Comparison of ENCODE assay signal across 16 cellular contexts in the genomic region with DNA sequence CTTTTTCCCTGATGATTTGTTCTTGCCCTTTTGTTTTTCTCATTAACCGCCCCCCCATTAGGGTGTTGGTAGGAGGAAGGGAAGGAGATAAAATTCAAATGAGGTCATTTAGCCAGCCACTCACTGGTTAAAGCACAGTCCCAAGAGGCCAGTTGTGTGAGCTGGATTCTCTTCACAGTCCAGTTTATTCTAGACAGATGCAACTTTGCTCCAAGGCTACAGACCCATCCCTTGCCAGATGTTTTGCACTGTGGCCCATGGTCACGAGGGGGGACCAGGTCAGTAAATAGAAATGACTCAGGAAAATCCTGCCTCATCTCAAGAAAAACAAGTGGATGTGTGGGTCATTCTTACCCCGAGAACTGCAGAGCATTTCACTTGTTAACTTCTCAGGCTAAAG. TPM values are rescaled to one million over a fixed set of nuclear protein-coding genes. Genes with fewer than 3 reads are reported as not detected.
A peak's percentile ranks its signal among the peaks of the same experiment; 100 is the strongest.
DNase-seq lines count a peak whose midpoint lies in the region; ATAC-seq and TF ChIP-seq lines count a peak whose summit lies in the region.
"Had no signal": no experiment of that assay in that cellular context is flagged by ENCODE, and none has a peak within 500 bp of the region (broad histone marks: within the 10 kb centered on the region; RNA-seq: fewer than 3 reads in every experiment).

No MANE protein-coding gene starts in this region.

- POLR2A ChIA-PET in naive thymus-derived CD4-positive, alpha-beta T cell (lab: Charles Lee), result no interaction called here
- POLR2A ChIA-PET in MCF 10A (lab: Yijun Ruan, JAX), result no interaction called here

- peaks cover 27% of the 10 kb centered on the region for H3K4me1 Mint-ChIP-seq in nephron
- H3K4me1 Mint-ChIP-seq in naive thymus-derived CD4-positive, alpha-beta T cell, result peaks cover 0 to 3% (median 0%) of the 10 kb centered on the region in 7 donors
- no peaks in the 10 kb centered on the region for H3K4me1 Mint-ChIP-seq in MCF 10A (ENCODE audit: insufficient read depth, unreplicated experiment)
- H3K4me1 Mint-ChIP-seq in activated naive CD8-positive, alpha-beta T cell treated with anti-CD3 and anti-CD28 coated beads, Interleukin-2, amount 50 U/mL, for 24 hours, result peaks cover 6% of the 10 kb centered on the region

- no peak overlapping the region for H3K27ac ChIP-seq in naive thymus-derived CD4-positive, alpha-beta T cell (ENCODE audit: low read depth, low read length)
- H3K27ac ChIP-seq: A549, epithelial cell of prostate, thyroid gland had no signal

- no peaks in the 10 kb centered on the region for H3K9me3 ChIP-seq in naive thymus-derived CD4-positive, alpha-beta T cell (ENCODE audit: control insufficient read depth in 2 of 3, low read length in 3 of 3)
- H3K9me3 ChIP-seq: A549, thyroid gland had no signal

- H3K27me3 Mint-ChIP-seq in nephron (ENCODE audit: low read depth) (peaks cover 3% of the 10 kb centered on the region), MCF 10A (ENCODE audit: insufficient read depth, unreplicated experiment) (no peaks in the 10 kb centered on the region)
- peaks cover 0 to 4% (median 0%) of the 10 kb centered on the region in 5 donors for H3K27me3 Mint-ChIP-seq in naive thymus-derived CD4-positive, alpha-beta T cell
- H3K27me3 Mint-ChIP-seq in activated naive CD8-positive, alpha-beta T cell treated with anti-CD3 and anti-CD28 coated beads, Interleukin-2, amount 50 U/mL, for 24 hours, result no peaks in the 10 kb centered on the region

- DNase-seq in AG08396 (ENCODE audit: low spot score), result peak; percentile 13
- peak; percentile 59 for DNase-seq in fibroblast of pulmonary artery (ENCODE audit: low read depth)
- no peak for DNase-seq in naive thymus-derived CD4-positive, alpha-beta T cell
- no peak for DNase-seq in MCF 10A (ENCODE audit: unreplicated experiment)
- no peak for DNase-seq in activated naive CD8-positive, alpha-beta T cell treated with anti-CD3 and anti-CD28 coated beads, Interleukin-2, amount 50 U/mL, for 24 hours
- DNase-seq in NCI-H82 (lab: John Stamatoyannopoulos, UW), result no peak
- DNase-seq: activated CD4-positive, alpha-beta T cell treated with anti-CD3 and anti-CD28 coated beads for 48 hours; kidney glomerular epithelial cell; T-cell; thyroid gland had no signal

- H3K36me3 Mint-ChIP-seq in nephron (ENCODE audit: low read depth) (no peaks in the 10 kb centered on the region), MCF 10A (ENCODE audit: insufficient read depth, unreplicated experiment) (peaks cover 4% of the 10 kb centered on the region)
- no peaks in the 10 kb centered on the region for H3K36me3 Mint-ChIP-seq in naive thymus-derived CD4-positive, alpha-beta T cell
- H3K36me3 Mint-ChIP-seq in activated naive CD8-positive, alpha-beta T cell treated with anti-CD3 and anti-CD28 coated beads, Interleukin-2, amount 50 U/mL, for 24 hours (ENCODE audit: low read depth), result no peaks in the 10 kb centered on the region
- H3K36me3 Mint-ChIP-seq: natural killer cell treated with Interleukin-12 subunit alpha and Interleukin-12 subunit beta and Interleukin-15 and Interleukin-18, amount 100 ng/mL, for 72 hours; T-cell had no signal

- TF ChIP-seq CTCF in fibroblast of pulmonary artery (IDR thresholded peaks at IDR 0.05; ENCODE audit: low read length, missing control alignments), result no peak
- no peak for TF ChIP-seq CTCF in nephron (IDR thresholded peaks at IDR 0.05; ENCODE audit: unreplicated experiment in 3 of 3)
- TF ChIP-seq CTCF in MCF 10A (IDR thresholded peaks at IDR 0.05; ENCODE audit: unreplicated experiment), result no peak

- H3K27me3 ChIP-seq in naive thymus-derived CD4-positive, alpha-beta T cell (ENCODE audit: control insufficient read depth in 2 of 2, insufficient read depth in 2 of 2, low read length in 2 of 2), result no peaks in the 10 kb centered on the region
- H3K27me3 ChIP-seq: thyroid gland had no signal

- H3K4me3 Mint-ChIP-seq in nephron (no peak overlapping the region), MCF 10A (ENCODE audit: unreplicated experiment) (no peak overlapping the region)
- H3K4me3 Mint-ChIP-seq in naive thymus-derived CD4-positive, alpha-beta T cell, result no peak overlapping the region
- H3K4me3 Mint-ChIP-seq in activated naive CD8-positive, alpha-beta T cell treated with anti-CD3 and anti-CD28 coated beads, Interleukin-2, amount 50 U/mL, for 24 hours, result no peak overlapping the region
- H3K4me3 Mint-ChIP-seq: natural killer cell treated with Interleukin-12 subunit alpha and Interleukin-12 subunit beta and Interleukin-15 and Interleukin-18, amount 100 ng/mL, for 72 hours; T-cell had no signal

- peak; percentile 60 for ATAC-seq in SK-N-SH treated with all-trans-retinoic acid at 6 μM for 48 hours
- ATAC-seq in naive thymus-derived CD4-positive, alpha-beta T cell, result no peak
- ATAC-seq in activated naive CD8-positive, alpha-beta T cell treated with anti-CD3 and anti-CD28 coated beads, Interleukin-2, amount 50 U/mL, for 24 hours, result no peak
- ATAC-seq: A549; natural killer cell treated with Interleukin-12 subunit alpha and Interleukin-12 subunit beta and Interleukin-15 and Interleukin-18, amount 100 ng/mL, for 72 hours; T-cell had no signal

- CTCF ChIA-PET in naive thymus-derived CD4-positive, alpha-beta T cell (lab: Charles Lee), result no interaction called here
- CTCF ChIA-PET in MCF 10A (lab: Yijun Ruan, JAX), result no interaction called here

- no TSS peak for BruUV-seq in MCF 10A (replicated peaks; lab: Mats Ljungman, UMichigan)

- H3K9me3 Mint-ChIP-seq in nephron (no peaks in the 10 kb centered on the region), MCF 10A (ENCODE audit: unreplicated experiment) (no peaks in the 10 kb centered on the region)
- H3K9me3 Mint-ChIP-seq in naive thymus-derived CD4-positive, alpha-beta T cell, result no peaks in the 10 kb centered on the region
- H3K9me3 Mint-ChIP-seq in activated naive CD8-positive, alpha-beta T cell treated with anti-CD3 and anti-CD28 coated beads, Interleukin-2, amount 50 U/mL, for 24 hours, result no peaks in the 10 kb centered on the region
- H3K9me3 Mint-ChIP-seq: natural killer cell treated with Interleukin-12 subunit alpha and Interleukin-12 subunit beta and Interleukin-15 and Interleukin-18, amount 100 ng/mL, for 72 hours; T-cell had no signal

- no peak overlapping the region for H3K4me3 ChIP-seq in fibroblast of pulmonary artery (replicated peaks; ENCODE audit: low read depth, low read length)
- no peak overlapping the region for H3K4me3 ChIP-seq in naive thymus-derived CD4-positive, alpha-beta T cell (ENCODE audit: low read length)
- H3K4me3 ChIP-seq: A549, smooth muscle cell, thyroid gland had no signal

- H3K27ac Mint-ChIP-seq in nephron, result peak overlapping the region in 2 of 3 experiments; percentile 15 to 32
- no peak overlapping the region for H3K27ac Mint-ChIP-seq in naive thymus-derived CD4-positive, alpha-beta T cell
- no peak overlapping the region for H3K27ac Mint-ChIP-seq in MCF 10A (ENCODE audit: low read depth, unreplicated experiment)
- H3K27ac Mint-ChIP-seq in activated naive CD8-positive, alpha-beta T cell treated with anti-CD3 and anti-CD28 coated beads, Interleukin-2, amount 50 U/mL, for 24 hours, result no peak overlapping the region
- H3K27ac Mint-ChIP-seq: natural killer cell treated with Interleukin-12 subunit alpha and Interleukin-12 subunit beta and Interleukin-15 and Interleukin-18, amount 100 ng/mL, for 72 hours; T-cell had no signal

- no peaks in the 10 kb centered on the region for H3K4me1 ChIP-seq in naive thymus-derived CD4-positive, alpha-beta T cell (ENCODE audit: control insufficient read depth in 2 of 2, insufficient read depth in 2 of 2, low read length in 2 of 2)
- H3K4me1 ChIP-seq: A549, thyroid gland had no signal

- intact Hi-C loops in naive thymus-derived CD4-positive, alpha-beta T cell (cut with micrococcal nuclease), result no loop called here
- intact Hi-C loops in MCF 10A (cut with micrococcal nuclease), result no loop called here

- H3K36me3 ChIP-seq in naive thymus-derived CD4-positive, alpha-beta T cell (ENCODE audit: control insufficient read depth in 2 of 3, insufficient read depth in 3 of 3, low read length in 3 of 3), result no peaks in the 10 kb centered on the region
- H3K36me3 ChIP-seq: thyroid gland had no signal

TF ChIP-seq in SK-N-SH treated with all-trans-retinoic acid at 6 μM for 48 hours, 23 proteins besides CTCF, POLR2A, EP300 and RAD21:
- TF ChIP-seq, protein P1, sequence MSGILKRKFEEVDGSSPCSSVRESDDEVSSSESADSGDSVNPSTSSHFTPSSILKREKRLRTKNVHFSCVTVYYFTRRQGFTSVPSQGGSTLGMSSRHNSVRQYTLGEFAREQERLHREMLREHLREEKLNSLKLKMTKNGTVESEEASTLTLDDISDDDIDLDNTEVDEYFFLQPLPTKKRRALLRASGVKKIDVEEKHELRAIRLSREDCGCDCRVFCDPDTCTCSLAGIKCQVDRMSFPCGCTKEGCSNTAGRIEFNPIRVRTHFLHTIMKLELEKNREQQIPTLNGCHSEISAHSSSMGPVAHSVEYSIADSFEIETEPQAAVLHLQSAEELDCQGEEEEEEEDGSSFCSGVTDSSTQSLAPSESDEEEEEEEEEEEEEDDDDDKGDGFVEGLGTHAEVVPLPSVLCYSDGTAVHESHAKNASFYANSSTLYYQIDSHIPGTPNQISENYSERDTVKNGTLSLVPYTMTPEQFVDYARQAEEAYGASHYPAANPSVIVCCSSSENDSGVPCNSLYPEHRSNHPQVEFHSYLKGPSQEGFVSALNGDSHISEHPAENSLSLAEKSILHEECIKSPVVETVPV (CRISPR knock-in tag; IDR thresholded peaks at IDR 0.05), result no peak
- TF ChIP-seq BACH2 (CRISPR knock-in tag; IDR thresholded peaks at IDR 0.05; ENCODE audit: borderline replicate concordance) (no peak), ZC3H10 (CRISPR knock-in tag; IDR thresholded peaks at IDR 0.05) (no peak), ISL1 (CRISPR knock-in tag; IDR thresholded peaks at IDR 0.05) (no peak), TCF4 (CRISPR knock-in tag; IDR thresholded peaks at IDR 0.05; ENCODE audit: borderline replicate concordance) (no peak), ESRRG (CRISPR knock-in tag; IDR thresholded peaks at IDR 0.05) (no peak), ARNTL (CRISPR knock-in tag; IDR thresholded peaks at IDR 0.05; ENCODE audit: borderline replicate concordance, low read depth) (no peak), PPARA (CRISPR knock-in tag; IDR thresholded peaks at IDR 0.05; ENCODE audit: borderline replicate concordance) (no peak), RARB (CRISPR knock-in tag; IDR thresholded peaks at IDR 0.05) (no peak), ZNF565 (CRISPR knock-in tag; conservative IDR thresholded peaks at IDR 0.05; ENCODE audit: low read depth) (no peak), ZNF70 (CRISPR knock-in tag; IDR thresholded peaks at IDR 0.05) (no peak)
TF ChIP-seq in SK-N-SH treated with all-trans-retinoic acid at 6 μM for 48 hours: peak in this region for 0.

RNA-seq across cellular contexts. Expression of a gene that starts 20.5 kb away (rescaled TPM):
- total RNA-seq in naive thymus-derived CD4-positive, alpha-beta T cell, result not detected
- not detected for polyA plus RNA-seq in naive thymus-derived CD4-positive, alpha-beta T cell
- total RNA-seq in MCF 10A (2022), result not detected in 2 replicates
- total RNA-seq: natural killer cell treated with Interleukin-12 subunit alpha and Interleukin-12 subunit beta and Interleukin-15 and Interleukin-18, amount 100 ng/mL, for 72 hours; smooth muscle cell; T-cell had no signal

Comparison
In these comparisons a context has a peak if more than half of its experiments do, and no peak if none do; other contexts are left out.
1. DNase-seq: peak in AG08396 (single experiment) and fibroblast of pulmonary artery (single experiment); none in naive thymus-derived CD4-positive, alpha-beta T cell (0 of 9), MCF 10A (single experiment), activated naive CD8-positive, alpha-beta T cell treated with anti-CD3 and anti-CD28 coated beads, Interleukin-2, amount 50 U/mL, for 24 hours (single experiment) and NCI-H82 (single experiment).
2. H3K27ac Mint-ChIP-seq: peak in nephron (2 of 3); none in naive thymus-derived CD4-positive, alpha-beta T cell (0 of 9), MCF 10A (single experiment) and activated naive CD8-positive, alpha-beta T cell treated with anti-CD3 and anti-CD28 coated beads, Interleukin-2, amount 50 U/mL, for 24 hours (single experiment).